ENCODE assay signal across 2 cellular contexts in genomic region chr14:104603623-104604401, GRCh38.
TF ChIP-seq lines count a peak whose summit lies in the region.

No MANE protein-coding gene starts in this region.

TF ChIP-seq in HEK293, 187 proteins besides CTCF, POLR2A, EP300 and RAD21 (continued from another document):
- TF ChIP-seq, protein P1, sequence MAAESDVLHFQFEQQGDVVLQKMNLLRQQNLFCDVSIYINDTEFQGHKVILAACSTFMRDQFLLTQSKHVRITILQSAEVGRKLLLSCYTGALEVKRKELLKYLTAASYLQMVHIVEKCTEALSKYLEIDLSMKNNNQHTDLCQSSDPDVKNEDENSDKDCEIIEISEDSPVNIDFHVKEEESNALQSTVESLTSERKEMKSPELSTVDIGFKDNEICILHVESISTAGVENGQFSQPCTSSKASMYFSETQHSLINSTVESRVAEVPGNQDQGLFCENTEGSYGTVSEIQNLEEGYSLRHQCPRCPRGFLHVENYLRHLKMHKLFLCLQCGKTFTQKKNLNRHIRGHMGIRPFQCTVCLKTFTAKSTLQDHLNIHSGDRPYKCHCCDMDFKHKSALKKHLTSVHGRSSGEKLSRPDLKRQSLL (tag by site-specific recombination; IDR thresholded peaks at IDR 0.05), result no peak
TF ChIP-seq in HEK293: peak in this region for 1.

TF ChIP-seq in K562, 482 proteins besides CTCF, POLR2A, EP300 and RAD21:
- TF ChIP-seq ZNF592 (IDR thresholded peaks at IDR 0.05) (no peak), BCOR (IDR thresholded peaks at IDR 0.05) (no peak), ZNF311 (CRISPR knock-in tag; IDR thresholded peaks at IDR 0.05) (no peak), BRD9 (IDR thresholded peaks at IDR 0.05; ENCODE audit: low read depth, partially characterized antibody) (no peak), ZBTB5 (IDR thresholded peaks at IDR 0.05) (no peak), RBM14 (IDR thresholded peaks at IDR 0.05; ENCODE audit: borderline replicate concordance, insufficient read depth, low read depth, low read length) (no peak), CEBPG (CRISPR knock-in tag; IDR thresholded peaks at IDR 0.05) (no peak), CEBPG (tag; conservative IDR thresholded peaks at IDR 0.05 in 1 of 2, IDR thresholded peaks at IDR 0.05 in 1 of 2) (no peak), GATAD2A (IDR thresholded peaks at IDR 0.05) (no peak)
- TF ChIP-seq, protein P2, sequence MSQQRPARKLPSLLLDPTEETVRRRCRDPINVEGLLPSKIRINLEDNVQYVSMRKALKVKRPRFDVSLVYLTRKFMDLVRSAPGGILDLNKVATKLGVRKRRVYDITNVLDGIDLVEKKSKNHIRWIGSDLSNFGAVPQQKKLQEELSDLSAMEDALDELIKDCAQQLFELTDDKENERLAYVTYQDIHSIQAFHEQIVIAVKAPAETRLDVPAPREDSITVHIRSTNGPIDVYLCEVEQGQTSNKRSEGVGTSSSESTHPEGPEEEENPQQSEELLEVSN (IDR thresholded peaks at IDR 0.05; ENCODE audit: borderline replicate concordance in 1 of 2, extremely low read depth in 1 of 2, insufficient read depth in 1 of 2, insufficient read length in 1 of 2, low read depth in 1 of 2, low read length in 1 of 2, poor library complexity in 1 of 2, severe bottlenecking in 1 of 2), result no peak
